13 cellular contexts compared by ENCODE assay signal in genomic region chr9:106906129-106906528, GRCh38. TPM values are rescaled to one million over a fixed set of nuclear protein-coding genes. Genes with fewer than 3 reads are reported as not detected.
DNase-seq lines count a peak whose midpoint lies in the region; ATAC-seq and TF ChIP-seq lines count a peak whose summit lies in the region.
"Had no signal": no experiment of that assay in that cellular context is flagged by ENCODE, and none has a peak within 500 bp of the region (broad histone marks: within the 10 kb centered on the region; RNA-seq: fewer than 3 reads in every experiment).

No MANE protein-coding gene starts in this region.

- peak overlapping the region; percentile 50 for H3K27ac ChIP-seq in foreskin keratinocyte
- H3K27ac ChIP-seq: A549, C4-2B had no signal

- H3K27ac Mint-ChIP-seq in chondrocyte (ENCODE audit: unreplicated experiment) (peak overlapping the region; percentile 54), type B pancreatic cell (peak overlapping the region; percentile 55), T-cell (no peak overlapping the region)
- H3K27ac Mint-ChIP-seq: CD4-positive, alpha-beta memory T cell had no signal

- POLR2A ChIA-PET in T-cell (lab: Charles Lee): no interaction called here

- DNase-seq in NCI-H2171 treated with DMSO at 0.1 percent for 48 hours (lab: John Stamatoyannopoulos, UW): peak; percentile 59
- DNase-seq in chondrocyte (ENCODE audit: low spot score): no peak
- peak in 1 of 2 donors; percentile 52 for DNase-seq in foreskin keratinocyte
- DNase-seq in type B pancreatic cell (ENCODE audit: extremely low spot score, unreplicated experiment): no peak
- no peak for DNase-seq in T-cell
- DNase-seq in SW480 (ENCODE audit: low spot score): no peak
- DNase-seq: BE2C; CD4-positive, alpha-beta memory T cell; DMS79 treated with DMSO at 0.1 percent for 48 hours; EL had no signal

- no peaks in the 10 kb centered on the region for H3K27me3 ChIP-seq in foreskin keratinocyte
- H3K27me3 ChIP-seq: BE2C had no signal

- no peak for TF ChIP-seq CTCF in chondrocyte (IDR thresholded peaks at IDR 0.05)
- peak; percentile 8 for TF ChIP-seq CTCF in foreskin keratinocyte (conservative IDR thresholded peaks at IDR 0.05)
- TF ChIP-seq CTCF in type B pancreatic cell (conservative IDR thresholded peaks at IDR 0.05): no peak

- peaks cover 8% of the 10 kb centered on the region for H3K36me3 Mint-ChIP-seq in chondrocyte (ENCODE audit: low read depth)
- peaks cover 58% of the 10 kb centered on the region for H3K36me3 Mint-ChIP-seq in type B pancreatic cell
- no peaks in the 10 kb centered on the region for H3K36me3 Mint-ChIP-seq in T-cell
- H3K36me3 Mint-ChIP-seq: CD4-positive, alpha-beta memory T cell had no signal

- H3K4me1 Mint-ChIP-seq in chondrocyte (ENCODE audit: low read depth) (peaks cover 6% of the 10 kb centered on the region), type B pancreatic cell (ENCODE audit: unreplicated experiment) (no peaks in the 10 kb centered on the region), T-cell (peaks cover 0 to 7% (median 0%) of the 10 kb centered on the region in 3 donors)

- no peaks in the 10 kb centered on the region for H3K27me3 Mint-ChIP-seq in chondrocyte (ENCODE audit: low read depth)
- no peaks in the 10 kb centered on the region for H3K27me3 Mint-ChIP-seq in type B pancreatic cell
- H3K27me3 Mint-ChIP-seq in T-cell: no peaks in the 10 kb centered on the region
- H3K27me3 Mint-ChIP-seq: CD4-positive, alpha-beta memory T cell had no signal

- CTCF ChIA-PET in T-cell (lab: Charles Lee): no interaction called here

- H3K4me3 Mint-ChIP-seq in chondrocyte (ENCODE audit: unreplicated experiment) (no peak overlapping the region), type B pancreatic cell (peak overlapping the region; percentile 8), T-cell (no peak overlapping the region)
- H3K4me3 Mint-ChIP-seq: CD4-positive, alpha-beta memory T cell had no signal

- H3K4me1 ChIP-seq in foreskin keratinocyte: peaks cover 18% of the 10 kb centered on the region
- H3K4me1 ChIP-seq: A549, BE2C had no signal

- ATAC-seq in foreskin keratinocyte (peak; percentile 78), T-cell (replicated peaks in 1 of 4) (no peak)
- no peak for ATAC-seq in activated CD4-positive, CD25-positive, alpha-beta regulatory T cell treated with anti-CD3 and anti-CD28 coated beads, Interleukin-2, amount 50 U/mL, for 24 hours
- ATAC-seq: A549 had no signal

- peaks cover 24% of the 10 kb centered on the region for H3K9me3 Mint-ChIP-seq in chondrocyte (ENCODE audit: low read depth)
- H3K9me3 Mint-ChIP-seq in type B pancreatic cell: peaks cover 15% of the 10 kb centered on the region
- peaks cover 18 to 36% (median 27%) of the 10 kb centered on the region in 3 donors for H3K9me3 Mint-ChIP-seq in T-cell

RNA-seq across cellular contexts. Expression of gene ZNF462, which starts 43.2 kb away (rescaled TPM):
- total RNA-seq in chondrocyte: 25.8 to 53.6 TPM (median 33.3 TPM) in 3 replicates
- total RNA-seq in foreskin keratinocyte: 19.6 and 22.4 TPM in 2 replicates
- 1.6 and 1.7 TPM in 2 replicates for polyA plus RNA-seq in foreskin keratinocyte
- 124 and 129 TPM in 2 replicates for total RNA-seq in type B pancreatic cell (ENCODE audit: low replicate concordance)
- total RNA-seq in T-cell: 1 to 10 TPM; 1.1 to 5.3 (median 2.5) TPM

Comparison
In these comparisons a context has a peak if more than half of its experiments do, and no peak if none do; other contexts are left out.
1. H3K27ac Mint-ChIP-seq: peak in chondrocyte (single experiment) and type B pancreatic cell (single experiment); none in T-cell (0 of 2).